Comparison of ENCODE assay signal across 9 cellular contexts in genomic region chr2:63058149-63058741, GRCh38. TPM values are rescaled to one million over a fixed set of nuclear protein-coding genes. Genes with fewer than 3 reads are reported as not detected.
DNase-seq lines count a peak whose midpoint lies in the region; ATAC-seq, FAIRE-seq and TF ChIP-seq lines count a peak whose summit lies in the region.
"Had no signal": no experiment of that assay in that cellular context is flagged by ENCODE, and none has a peak within 500 bp of the region (broad histone marks: within the 10 kb centered on the region; RNA-seq: fewer than 3 reads in every experiment).

No MANE protein-coding gene starts in this region.

- H3K27ac ChIP-seq in kidney (ENCODE audit: low read depth in 2 of 2, low read length in 2 of 2) (no peak overlapping the region), subcutaneous abdominal adipose tissue (ENCODE audit: low read depth, low read length) (no peak overlapping the region)

- peaks cover 52% of the 10 kb centered on the region for H3K4me1 Mint-ChIP-seq in activated CD4-positive, alpha-beta T cell treated with anti-CD3 and anti-CD28 coated beads, Interleukin-2, amount 10 ng/mL, durations not matched to agents 7 days and 5 days
- peaks cover 53% of the 10 kb centered on the region for H3K4me1 Mint-ChIP-seq in activated naive CD8-positive, alpha-beta T cell (ENCODE audit: low read depth)

- CTCF ChIA-PET in activated CD4-positive, alpha-beta T cell treated with anti-CD3 and anti-CD28 coated beads, Interleukin-2, amount 10 ng/mL, durations not matched to agents 7 days and 5 days (lab: Charles Lee), result no interaction called here

- peaks cover 58 to 87% (median 74%) of the 10 kb centered on the region in 5 donors for H3K27me3 ChIP-seq in subcutaneous abdominal adipose tissue (ENCODE audit: control insufficient read depth in 5 of 5, insufficient read depth in 4 of 5, low read length in 5 of 5)

- no peak for ATAC-seq in GM19324 (IDR thresholded peaks at IDR 0.05; ENCODE audit: low FRiP score, unreplicated experiment)

- peaks cover 0 to 20% of the 10 kb centered on the region in 2 donors for H3K4me1 ChIP-seq in kidney (ENCODE audit: control insufficient read depth in 1 of 2, insufficient read depth in 1 of 2, low read depth in 1 of 2, low read length in 2 of 2)
- peaks cover 4 to 64% (median 50%) of the 10 kb centered on the region in 5 donors for H3K4me1 ChIP-seq in subcutaneous abdominal adipose tissue (ENCODE audit: control insufficient read depth in 5 of 5, insufficient read depth in 5 of 5, low read length in 5 of 5)

- POLR2A ChIA-PET in activated CD4-positive, alpha-beta T cell treated with anti-CD3 and anti-CD28 coated beads, Interleukin-2, amount 10 ng/mL, durations not matched to agents 7 days and 5 days (lab: Charles Lee), result no interaction called here

- H3K36me3 ChIP-seq in kidney (ENCODE audit: control insufficient read depth in 1 of 2, insufficient read depth in 2 of 2, low read length in 2 of 2) (no peaks in the 10 kb centered on the region), subcutaneous abdominal adipose tissue (ENCODE audit: control insufficient read depth in 5 of 5, insufficient read depth in 5 of 5, low read length in 5 of 5) (no peaks in the 10 kb centered on the region)

- H3K27ac Mint-ChIP-seq in activated CD4-positive, alpha-beta T cell treated with anti-CD3 and anti-CD28 coated beads, Interleukin-2, amount 10 ng/mL, durations not matched to agents 7 days and 5 days, result no peak overlapping the region
- H3K27ac Mint-ChIP-seq in activated naive CD8-positive, alpha-beta T cell, result no peak overlapping the region

- H3K9me3 ChIP-seq in kidney (ENCODE audit: control insufficient read depth in 1 of 2, low read length in 2 of 2), result peaks cover 0 to 2% of the 10 kb centered on the region in 2 donors
- peaks cover 0 to 6% (median 0%) of the 10 kb centered on the region in 5 donors for H3K9me3 ChIP-seq in subcutaneous abdominal adipose tissue (ENCODE audit: control insufficient read depth in 5 of 5, low read length in 5 of 5)

- H3K4me3 ChIP-seq in kidney (ENCODE audit: low read length in 2 of 2), result peak overlapping the region; percentile 7 to 19
- peak overlapping the region; percentile 30 to 56 (median 39) for H3K4me3 ChIP-seq in subcutaneous abdominal adipose tissue (ENCODE audit: low read depth in 1 of 5, low read length in 5 of 5)

- no peaks in the 10 kb centered on the region for H3K9me3 Mint-ChIP-seq in activated CD4-positive, alpha-beta T cell treated with anti-CD3 and anti-CD28 coated beads, Interleukin-2, amount 10 ng/mL, durations not matched to agents 7 days and 5 days
- no peaks in the 10 kb centered on the region for H3K9me3 Mint-ChIP-seq in activated naive CD8-positive, alpha-beta T cell (ENCODE audit: low read depth)

- TF ChIP-seq CTCF in kidney (IDR thresholded peaks at IDR 0.05; ENCODE audit: borderline replicate concordance, extremely low read depth, insufficient read depth), result no peak

- peaks cover 10% of the 10 kb centered on the region for H3K36me3 Mint-ChIP-seq in activated CD4-positive, alpha-beta T cell treated with anti-CD3 and anti-CD28 coated beads, Interleukin-2, amount 10 ng/mL, durations not matched to agents 7 days and 5 days (ENCODE audit: low read depth)
- H3K36me3 Mint-ChIP-seq in activated naive CD8-positive, alpha-beta T cell, result peaks cover 4% of the 10 kb centered on the region

- DNase-seq in activated CD4-positive, alpha-beta T cell treated with anti-CD3 and anti-CD28 coated beads, Interleukin-2, amount 10 ng/mL, durations not matched to agents 7 days and 5 days, result no peak
- no peak for DNase-seq in activated CD4-positive, alpha-beta T cell treated with anti-CD3 and anti-CD28 coated beads, Interleukin-2, amount 50 U/mL, for 4 hours
- DNase-seq in kidney (no peak), DMS114 treated with DMSO at 0.1 percent for 48 hours (lab: John Stamatoyannopoulos, UW; ENCODE audit: unreplicated experiment) (no peak), SKM-1 (lab: John Stamatoyannopoulos, UW; ENCODE audit: unreplicated experiment) (no peak)
- DNase-seq: mammary epithelial cell had no signal

- H3K9ac ChIP-seq in kidney (ENCODE audit: low read length in 2 of 2) (no peak overlapping the region), subcutaneous abdominal adipose tissue (ENCODE audit: low read length in 5 of 5) (no peak overlapping the region)

- peak overlapping the region; percentile 58 for H3K4me3 Mint-ChIP-seq in activated CD4-positive, alpha-beta T cell treated with anti-CD3 and anti-CD28 coated beads, Interleukin-2, amount 10 ng/mL, durations not matched to agents 7 days and 5 days
- H3K4me3 Mint-ChIP-seq in activated naive CD8-positive, alpha-beta T cell, result peak overlapping the region; percentile 80

- no peak for FAIRE-seq in kidney (lab: Jason Lieb, UNC)

- peaks cover 86% of the 10 kb centered on the region for H3K27me3 Mint-ChIP-seq in activated CD4-positive, alpha-beta T cell treated with anti-CD3 and anti-CD28 coated beads, Interleukin-2, amount 10 ng/mL, durations not matched to agents 7 days and 5 days
- H3K27me3 Mint-ChIP-seq in activated naive CD8-positive, alpha-beta T cell, result peaks cover 47% of the 10 kb centered on the region

- intact Hi-C loops in kidney (cut with DNase I), result no loop called here

RNA-seq across cellular contexts. Expression of gene OTX1, which starts 7.6 kb away (rescaled TPM):
- not detected for total RNA-seq in activated CD4-positive, alpha-beta T cell treated with anti-CD3 and anti-CD28 coated beads, Interleukin-2, amount 10 ng/mL, durations not matched to agents 7 days and 5 days
- not detected for total RNA-seq in kidney
- not detected for polyA plus RNA-seq in kidney (ENCODE audit: insufficient read depth, low read depth, low replicate concordance)
